8 cellular contexts compared by ENCODE assay signal in genomic region chr16:75621170-75621477, GRCh38. TPM values are rescaled to one million over a fixed set of nuclear protein-coding genes. Genes with fewer than 3 reads are reported as not detected.
DNase-seq lines count a peak whose midpoint lies in the region; TF ChIP-seq lines count a peak whose summit lies in the region.

No MANE protein-coding gene starts in this region.

- no peaks in the 10 kb centered on the region; the same call in 1 of the 2 replicates for H3K36me3 ChIP-seq in Caco-2 (ENCODE audit: control insufficient read depth, insufficient read depth, low read length)
- peaks cover 27 to 52% of the 10 kb centered on the region in 2 experiments for H3K36me3 ChIP-seq in HEK293 (ENCODE audit: control insufficient read depth in 2 of 2, insufficient read depth in 1 of 2, low read length in 2 of 2)
- H3K36me3 ChIP-seq in suprapubic skin = peaks cover 41% of the 10 kb centered on the region

- no peak overlapping the region for H3K4me3 ChIP-seq in Caco-2 (ENCODE audit: low read depth, low read length)
- no peak overlapping the region for H3K4me3 ChIP-seq in HEK293 (ENCODE audit: low read depth, low read length)
- no peak overlapping the region for H3K4me3 ChIP-seq in suprapubic skin
- H3K4me3 ChIP-seq in lower leg skin (ENCODE audit: low read depth, poor library complexity, severe bottlenecking) = no peak overlapping the region

- CTCF ChIA-PET in Caco-2 (lab: Charles Lee) (interaction anchor here (0.6 to 2.9 kb wide), 4 partner anchors 15 to 150 kb away, joined by 3 to 15 read pairs (median 4); no protein-coding TSS in a partner anchor), HEK293 (lab: Yijun Ruan, JAX) (interaction anchor here (0.6 to 2.8 kb wide), 8 partner anchors 11 to 1585 kb away, joined by 3 to 21 read pairs (median 4); no protein-coding TSS in a partner anchor)

- POLR2A ChIA-PET in Caco-2 (lab: Charles Lee) (interaction anchor here (0.6 to 0.7 kb wide), 3 partner anchors 8 to 71 kb away, joined by 3 to 4 read pairs (median 3); no protein-coding TSS in a partner anchor), HEK293 (lab: Yijun Ruan, JAX) (interaction anchor here (1.1 to 2.9 kb wide), 3 partner anchors 11 to 104 kb away, joined by 3 to 26 read pairs (median 9); partner anchors contain the start of gene GABARAPL2)

- DNase-seq in Caco-2 (no peak), iPS DF 4.7 (ENCODE audit: extremely low read depth, low spot score) (peak; percentile 5), suprapubic skin (ENCODE audit: low spot score in 2 of 2) (no peak), NCI-H2196 (lab: John Stamatoyannopoulos, UW; ENCODE audit: unreplicated experiment) (no peak), lower leg skin (ENCODE audit: low spot score in 2 of 2) (no peak)
- DNase-seq in activated CD4-positive, CD25-positive, alpha-beta regulatory T cell treated with anti-CD3 and anti-CD28 coated beads, Interleukin-2, amount 50 U/mL, for 72 hours = no peak

- H3K27me3 ChIP-seq in Caco-2 (replicated peaks; ENCODE audit: control insufficient read depth, insufficient read depth, low read length) (no peaks in the 10 kb centered on the region), suprapubic skin (no peaks in the 10 kb centered on the region)

- TF ChIP-seq EP300 in suprapubic skin (IDR thresholded peaks at IDR 0.05) = no peak

- intact Hi-C loops in Caco-2 (cut with micrococcal nuclease; ENCODE audit: unreplicated experiment) = loop anchor here (1.0 kb wide), 1 partner anchor 150 kb away; no protein-coding TSS in a partner anchor
- intact Hi-C loops in lower leg skin (cut with DNase I; ENCODE audit: low total_unique reads) = loop anchor here (10.0 kb wide), 1 partner anchor 156 kb away; the partner anchor contains the start of gene TMEM170A

- TF ChIP-seq POLR2A in suprapubic skin (IDR thresholded peaks at IDR 0.05) = no peak
- no peak for TF ChIP-seq POLR2A in lower leg skin (IDR thresholded peaks at IDR 0.05)

- no peaks in the 10 kb centered on the region for H3K27me3 Mint-ChIP-seq in Caco-2 (ENCODE audit: insufficient read depth, unreplicated experiment)

- peaks cover 6% of the 10 kb centered on the region for H3K9me3 Mint-ChIP-seq in Caco-2 (ENCODE audit: unreplicated experiment)

- H3K4me1 Mint-ChIP-seq in Caco-2 (ENCODE audit: low read depth, unreplicated experiment) = peaks cover 18% of the 10 kb centered on the region

- H3K9me3 ChIP-seq in Caco-2 (no peaks in the 10 kb centered on the region), HEK293 (ENCODE audit: control insufficient read depth, insufficient read depth, low read depth, low read length) (no peaks in the 10 kb centered on the region), suprapubic skin (no peaks in the 10 kb centered on the region)

- 8% methylated on average over 2 of the region's 2 CpGs for WGBS in suprapubic skin
- WGBS in lower leg skin, 2 donors = 9 to 10% methylated on average over 2 of the region's 2 CpGs

- H3K27ac ChIP-seq in HEK293 (ENCODE audit: extremely low read depth, low read depth, low read length) (no peak overlapping the region), VCaP (no peak overlapping the region), suprapubic skin (no peak overlapping the region)

- H3K27ac Mint-ChIP-seq in Caco-2 (ENCODE audit: unreplicated experiment) = no peak overlapping the region

- BruUV-seq in Caco-2 (replicated peaks; lab: Mats Ljungman, UMichigan) = no TSS peak

- no peak overlapping the region for H3K4me3 Mint-ChIP-seq in Caco-2 (ENCODE audit: unreplicated experiment)

- peak; percentile 24 to 26 for TF ChIP-seq CTCF in Caco-2 (IDR thresholded peaks at IDR 0.05; ENCODE audit: insufficient read depth in 1 of 2, low read depth in 1 of 2, low read length in 1 of 2, severe bottlenecking in 1 of 2, unreplicated experiment in 1 of 2)
- peak; percentile 64 for TF ChIP-seq CTCF in HEK293 (tag by site-specific recombination; IDR thresholded peaks at IDR 0.05)
- peak; percentile 74 for TF ChIP-seq CTCF in VCaP (conservative IDR thresholded peaks at IDR 0.05)
- peak in 1 of 2 donors; percentile 16 for TF ChIP-seq CTCF in suprapubic skin (IDR thresholded peaks at IDR 0.05)
- no peak for TF ChIP-seq CTCF in lower leg skin (IDR thresholded peaks at IDR 0.05)

- H3K36me3 Mint-ChIP-seq in Caco-2 (ENCODE audit: insufficient read depth, unreplicated experiment) = peaks cover 67% of the 10 kb centered on the region

- peaks cover 26% of the 10 kb centered on the region for H3K4me1 ChIP-seq in Caco-2
- peaks cover 6% of the 10 kb centered on the region; the same call in 1 of the 2 replicates for H3K4me1 ChIP-seq in HEK293 (ENCODE audit: control insufficient read depth, insufficient read depth, low read length)
- H3K4me1 ChIP-seq in suprapubic skin = peaks cover 23% of the 10 kb centered on the region

TF ChIP-seq in HEK293, 187 proteins besides CTCF, POLR2A, EP300 and RAD21:
- peak; percentile 70; the same call in 1 of the 2 replicates for TF ChIP-seq MZF1 (tag by site-specific recombination; IDR thresholded peaks at IDR 0.05; ENCODE audit: borderline replicate concordance)
- TF ChIP-seq ZNF677 (tag by site-specific recombination; IDR thresholded peaks at IDR 0.05) = peak; percentile 100
- no peak for TF ChIP-seq ZNF658 (tag by site-specific recombination; IDR thresholded peaks at IDR 0.05)
- TF ChIP-seq PRDM1 (tag by site-specific recombination; IDR thresholded peaks at IDR 0.05) = 0 out of 2 replicates have a peak, but pooled peaks have one; percentile 20
TF ChIP-seq in HEK293: peak in this region for 3.

RNA-seq across cellular contexts. Expression of gene ADAT1, which starts 2.0 kb away (rescaled TPM):
- total RNA-seq in Caco-2 (2022) (70.1 and 71.3 TPM in 2 replicates), suprapubic skin (10 to 100 TPM; 41.4 to 84.2 (median 55.2) TPM), lower leg skin (10 to 100 TPM; 36.5 to 48.9 (median 42.1) TPM)

RNA-seq across cellular contexts. Expression of gene KARS1, which starts 26.3 kb away (rescaled TPM):
- total RNA-seq in Caco-2 (2022) (244 and 245 TPM in 2 replicates), suprapubic skin (100 to 1,000 TPM in 3 of 4 donors, 10 to 100 TPM in 1; 85.9 to 128 (median 106) TPM), lower leg skin (100 to 1,000 TPM in 2 of 4 donors, 10 to 100 TPM in 2; 88.6 to 110 (median 100) TPM)

RNA-seq across cellular contexts. Expression of gene TERF2IP, which starts 26.4 kb away (rescaled TPM):
- total RNA-seq in Caco-2 (2022) (25.1 and 27.1 TPM in 2 replicates), suprapubic skin (10 to 100 TPM; 42.2 to 67.1 (median 55.8) TPM), lower leg skin (10 to 100 TPM; 72.6 to 97.2 (median 85.2) TPM)

RNA-seq across cellular contexts. Expression of gene GABARAPL2, which starts 54.9 kb away (rescaled TPM):
- total RNA-seq in Caco-2 (2022) = 82.6 and 88.2 TPM in 2 replicates
- 100 to 1,000 TPM in 2 of 4 donors, 10 to 100 TPM in 2; 76.2 to 135 (median 99.6) TPM for total RNA-seq in suprapubic skin
- 100 to 1,000 TPM; 119 to 176 (median 149) TPM for total RNA-seq in lower leg skin

RNA-seq across cellular contexts. Expression of gene CPHXL2, which starts 55.7 kb away (rescaled TPM):
- total RNA-seq in Caco-2 (2022) = not detected in 2 replicates
- not detected for total RNA-seq in suprapubic skin
- total RNA-seq in lower leg skin = not detected

Comparison
In these comparisons a context has a peak if more than half of its experiments do, and no peak if none do; other contexts are left out.
1. CTCF ChIP-seq: peak in Caco-2 (2 of 2), HEK293 (single experiment) and VCaP (single experiment); none in lower leg skin (0 of 3).